In genomic region chr1:193524616-193525015, GRCh38 we compare ENCODE assay signal across 32 cellular contexts.
"Had no signal": no experiment of that assay in that cellular context is flagged by ENCODE, and none has a peak within 500 bp of the region (broad histone marks: within the 10 kb centered on the region; RNA-seq: fewer than 3 reads in every experiment).

No MANE protein-coding gene starts in this region.

- H3K4me1 ChIP-seq: adrenal gland, esophagus muscularis mucosa, gastroesophageal sphincter, heart right ventricle had no signal

- H3K9me3 Mint-ChIP-seq: activated naive CD4-positive, alpha-beta T cell treated with anti-CD3 and anti-CD28 coated beads, Interleukin-2, amount 50 U/mL, for 24 hours; activated naive CD8-positive, alpha-beta T cell treated with anti-CD3 and anti-CD28 coated beads, Interleukin-2, amount 50 U/mL, for 24 hours; dendritic cell treated with granulocyte-macrophage colony-stimulating factor and Interleukin-4, amounts not matched to agents 40 ng/mL and 50 ng/mL, for 4 days had no signal

- H3K4me3 ChIP-seq: adrenal gland, body of pancreas, cardiac muscle cell, coronary artery, dorsolateral prefrontal cortex, esophagus muscularis mucosa, gastroesophageal sphincter, heart right ventricle had no signal

- H3K27ac ChIP-seq: adrenal gland, body of pancreas, cardiac muscle cell, coronary artery, dorsolateral prefrontal cortex, esophagus muscularis mucosa, gastroesophageal sphincter, heart right ventricle had no signal

- H3K27me3 ChIP-seq: adrenal gland, body of pancreas, cardiac muscle cell, dorsolateral prefrontal cortex, esophagus muscularis mucosa, gastroesophageal sphincter, heart right ventricle had no signal

- H3K4me1 Mint-ChIP-seq: activated CD4-positive, alpha-beta T cell treated with anti-CD3 and anti-CD28 coated beads, Interleukin-2, amount 10 ng/mL, durations not matched to agents 7 days and 5 days; activated naive CD4-positive, alpha-beta T cell treated with anti-CD3 and anti-CD28 coated beads, Interleukin-2, amount 50 U/mL, for 24 hours; activated naive CD8-positive, alpha-beta T cell treated with anti-CD3 and anti-CD28 coated beads for 36 hours; activated naive CD8-positive, alpha-beta T cell treated with anti-CD3 and anti-CD28 coated beads, Interleukin-2, amount 50 U/mL, for 24 hours; WTC11 had no signal

- H3K27ac Mint-ChIP-seq: activated CD4-positive, alpha-beta memory T cell treated with anti-CD3 and anti-CD28 coated beads, Interleukin-2, amount 10 ng/mL, durations not matched to agents 7 days and 5 days; activated CD4-positive, alpha-beta T cell treated with anti-CD3 and anti-CD28 coated beads, Interleukin-2, amount 10 ng/mL, durations not matched to agents 7 days and 5 days; activated naive CD4-positive, alpha-beta T cell treated with anti-CD3 and anti-CD28 coated beads for 36 hours; activated naive CD4-positive, alpha-beta T cell treated with anti-CD3 and anti-CD28 coated beads, Interleukin-2, amount 50 U/mL, for 24 hours; activated naive CD8-positive, alpha-beta T cell treated with anti-CD3 and anti-CD28 coated beads for 36 hours; activated naive CD8-positive, alpha-beta T cell treated with anti-CD3 and anti-CD28 coated beads, Interleukin-2, amount 50 U/mL, for 24 hours; activated T-cell treated with anti-CD3 and anti-CD28 coated beads, Interleukin-2, amount 50 U/mL, for 24 hours; activated T-cell treated with anti-CD3 and anti-CD28 coated beads, Interleukin-2, amount 50 U/mL, for 72 hours; dendritic cell treated with granulocyte-macrophage colony-stimulating factor and Interleukin-4, amounts not matched to agents 40 ng/mL and 50 ng/mL, for 4 days; effector memory CD8-positive, alpha-beta T cell; WTC11 had no signal

- H3K4me3 Mint-ChIP-seq: activated CD4-positive, alpha-beta memory T cell treated with anti-CD3 and anti-CD28 coated beads, Interleukin-2, amount 10 ng/mL, durations not matched to agents 7 days and 5 days; activated CD4-positive, alpha-beta T cell treated with anti-CD3 and anti-CD28 coated beads, Interleukin-2, amount 10 ng/mL, durations not matched to agents 7 days and 5 days; activated naive CD4-positive, alpha-beta T cell treated with anti-CD3 and anti-CD28 coated beads for 36 hours; activated naive CD4-positive, alpha-beta T cell treated with anti-CD3 and anti-CD28 coated beads, Interleukin-2, amount 50 U/mL, for 24 hours; activated naive CD8-positive, alpha-beta T cell treated with anti-CD3 and anti-CD28 coated beads for 36 hours; activated naive CD8-positive, alpha-beta T cell treated with anti-CD3 and anti-CD28 coated beads, Interleukin-2, amount 50 U/mL, for 24 hours; activated T-cell treated with anti-CD3 and anti-CD28 coated beads, Interleukin-2, amount 50 U/mL, for 24 hours; activated T-cell treated with anti-CD3 and anti-CD28 coated beads, Interleukin-2, amount 50 U/mL, for 72 hours; dendritic cell treated with granulocyte-macrophage colony-stimulating factor and Interleukin-4, amounts not matched to agents 40 ng/mL and 50 ng/mL, for 4 days; effector memory CD8-positive, alpha-beta T cell; WTC11 had no signal

- ATAC-seq: activated naive CD8-positive, alpha-beta T cell treated with anti-CD3 and anti-CD28 coated beads, Interleukin-2, amount 50 U/mL, for 24 hours; activated T-cell treated with anti-CD3 and anti-CD28 coated beads, Interleukin-2, amount 50 U/mL, for 72 hours; body of pancreas; effector memory CD8-positive, alpha-beta T cell; gastroesophageal sphincter; heart right ventricle; WTC11 had no signal

- H3K27me3 Mint-ChIP-seq: activated CD4-positive, alpha-beta memory T cell treated with anti-CD3 and anti-CD28 coated beads, Interleukin-2, amount 10 ng/mL, durations not matched to agents 7 days and 5 days; activated CD4-positive, alpha-beta T cell treated with anti-CD3 and anti-CD28 coated beads, Interleukin-2, amount 10 ng/mL, durations not matched to agents 7 days and 5 days; activated naive CD4-positive, alpha-beta T cell treated with anti-CD3 and anti-CD28 coated beads, Interleukin-2, amount 50 U/mL, for 24 hours; activated naive CD8-positive, alpha-beta T cell treated with anti-CD3 and anti-CD28 coated beads for 36 hours; activated naive CD8-positive, alpha-beta T cell treated with anti-CD3 and anti-CD28 coated beads, Interleukin-2, amount 50 U/mL, for 24 hours; activated T-cell treated with anti-CD3 and anti-CD28 coated beads, Interleukin-2, amount 50 U/mL, for 24 hours; dendritic cell treated with granulocyte-macrophage colony-stimulating factor and Interleukin-4, amounts not matched to agents 40 ng/mL and 50 ng/mL, for 4 days; effector memory CD8-positive, alpha-beta T cell had no signal

- H3K36me3 Mint-ChIP-seq: activated naive CD4-positive, alpha-beta T cell treated with anti-CD3 and anti-CD28 coated beads, Interleukin-2, amount 50 U/mL, for 24 hours; activated naive CD8-positive, alpha-beta T cell treated with anti-CD3 and anti-CD28 coated beads for 36 hours; WTC11 had no signal

- DNase-seq: activated CD4-positive, alpha-beta memory T cell treated with anti-CD3 and anti-CD28 coated beads, Interleukin-2, amount 10 ng/mL, durations not matched to agents 7 days and 5 days; activated CD4-positive, alpha-beta T cell treated with anti-CD3 and anti-CD28 coated beads for 1 hour; activated CD4-positive, alpha-beta T cell treated with anti-CD3 and anti-CD28 coated beads for 4 hours; activated CD4-positive, alpha-beta T cell treated with anti-CD3 and anti-CD28 coated beads, Interleukin-2, amount 10 ng/mL, durations not matched to agents 7 days and 5 days; activated CD4-positive, alpha-beta T cell treated with anti-CD3 and anti-CD28 coated beads, Interleukin-2, amount 50 U/mL, for 4 hours; activated CD8-positive, alpha-beta memory T cell treated with anti-CD3 and anti-CD28 coated beads, Interleukin-2, amount 50 U/mL, for 48 hours; activated effector memory CD4-positive, alpha-beta T cell treated with Interleukin-2 at 50 U/mL for 16 hours; activated naive CD4-positive, alpha-beta T cell treated with anti-CD3 and anti-CD28 coated beads for 36 hours; activated naive CD8-positive, alpha-beta T cell treated with anti-CD3 and anti-CD28 coated beads for 36 hours; activated naive CD8-positive, alpha-beta T cell treated with anti-CD3 and anti-CD28 coated beads, Interleukin-2, amount 50 U/mL, for 24 hours; activated T-cell treated with anti-CD3 and anti-CD28 coated beads for 4 hours; activated T-cell treated with anti-CD3 and anti-CD28 coated beads, Interleukin-2, amount 50 U/mL, for 24 hours; activated T-cell treated with anti-CD3 and anti-CD28 coated beads, Interleukin-2, amount 50 U/mL, for 72 hours; adrenal gland; amygdala; aorta; body of pancreas; central memory CD4-positive, alpha-beta T cell; cerebellar nuclear complex; dorsolateral prefrontal cortex; effector memory CD8-positive, alpha-beta T cell; erythroblast; foreskin melanocyte; heart right ventricle; T-helper 2 cell had no signal
